1 cellular context compared by ENCODE assay signal in the genomic region with DNA sequence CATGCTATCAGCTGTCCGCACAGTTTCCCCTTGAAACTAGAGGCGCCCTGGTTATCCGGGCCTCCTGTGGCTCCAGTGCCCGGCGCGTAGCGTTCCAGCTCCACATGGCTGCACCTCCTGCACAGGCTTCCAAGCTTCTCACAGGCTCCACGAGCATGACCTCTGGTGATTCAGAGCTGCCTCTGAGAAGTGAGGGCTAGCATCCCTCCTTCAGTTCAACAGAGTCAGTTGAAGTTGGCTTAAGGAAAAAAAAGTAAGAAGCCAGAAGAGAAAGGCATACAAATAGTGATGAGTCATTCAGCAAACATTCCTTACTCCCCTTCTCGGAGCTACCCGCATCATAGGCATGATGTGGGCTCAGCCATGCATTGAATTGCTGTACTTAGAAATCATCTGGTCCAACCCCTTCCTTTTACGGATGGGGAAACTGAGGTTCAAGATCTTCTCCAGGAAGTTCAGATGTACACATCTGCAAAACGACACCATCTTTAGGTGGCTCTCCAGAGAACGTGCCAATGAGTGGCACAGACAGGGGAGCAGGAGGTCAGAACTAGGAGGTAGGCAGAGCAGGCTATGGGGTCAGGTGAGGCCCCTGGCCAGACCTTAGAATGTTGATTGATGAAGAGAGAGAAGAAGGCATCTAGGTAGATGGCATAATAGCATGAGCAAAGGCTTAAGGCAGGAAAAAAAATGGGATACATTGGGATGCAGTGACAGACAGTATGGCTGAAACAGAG.
TF ChIP-seq lines count a peak whose summit lies in the region.

No MANE protein-coding gene starts in this region.

TF ChIP-seq in H1, 55 proteins besides CTCF, POLR2A, EP300 and RAD21 (continued from another document):
- TF ChIP-seq HDAC6 (IDR thresholded peaks at IDR 0.05; ENCODE audit: low read depth, low read length) (no peak), SIN3A (conservative IDR thresholded peaks at IDR 0.05 in 1 of 2, IDR thresholded peaks at IDR 0.05 in 1 of 2; ENCODE audit: low read depth in 1 of 2, low read length in 2 of 2) (no peak), KDM1A (IDR thresholded peaks at IDR 0.05; ENCODE audit: borderline replicate concordance, low read length) (no peak)
- TF ChIP-seq, protein P1, sequence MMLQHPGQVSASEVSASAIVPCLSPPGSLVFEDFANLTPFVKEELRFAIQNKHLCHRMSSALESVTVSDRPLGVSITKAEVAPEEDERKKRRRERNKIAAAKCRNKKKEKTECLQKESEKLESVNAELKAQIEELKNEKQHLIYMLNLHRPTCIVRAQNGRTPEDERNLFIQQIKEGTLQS (IDR thresholded peaks at IDR 0.05; ENCODE audit: insufficient read depth, low read depth, low read length), result no peak
